Comparison of ENCODE assay signal across 8 cellular contexts in genomic region chr6:136761227-136761922, GRCh38. TPM values are rescaled to one million over a fixed set of nuclear protein-coding genes. Genes with fewer than 3 reads are reported as not detected.
DNase-seq lines count a peak whose midpoint lies in the region; ATAC-seq and TF ChIP-seq lines count a peak whose summit lies in the region.

No MANE protein-coding gene starts in this region.

- H3K36me3 ChIP-seq in A673 (ENCODE audit: insufficient read depth, low read length, poor library complexity, severe bottlenecking) = no peaks in the 10 kb centered on the region
- no peaks in the 10 kb centered on the region for H3K36me3 ChIP-seq in GM23248 (ENCODE audit: low read depth)
- H3K36me3 ChIP-seq in aorta (ENCODE audit: control insufficient read depth in 1 of 2, insufficient read depth in 2 of 2, low read length in 1 of 2) = no peaks in the 10 kb centered on the region

- peak overlapping the region; percentile 30 for H3K4me2 ChIP-seq in GM23248 (ENCODE audit: unreplicated experiment)

- no peaks in the 10 kb centered on the region for H4K20me1 ChIP-seq in GM23248 (ENCODE audit: insufficient read depth)

- CTCF ChIA-PET in A673 (lab: Charles Lee) = no interaction called here

- H3K9me3 Mint-ChIP-seq in activated naive CD8-positive, alpha-beta T cell treated with anti-CD3 and anti-CD28 coated beads, Interleukin-2, amount 10 ng/mL, durations not matched to agents 7 days and 5 days = no peaks in the 10 kb centered on the region

- H3K27me3 Mint-ChIP-seq in activated naive CD8-positive, alpha-beta T cell treated with anti-CD3 and anti-CD28 coated beads, Interleukin-2, amount 10 ng/mL, durations not matched to agents 7 days and 5 days = no peaks in the 10 kb centered on the region

- H3F3A ChIP-seq in GM23248 (ENCODE audit: insufficient read depth) = no peaks in the 10 kb centered on the region

- H3K27me3 ChIP-seq in A673 (replicated peaks; ENCODE audit: insufficient read depth, low read depth, low read length, poor library complexity) (no peaks in the 10 kb centered on the region), GM23248 (replicated peaks; ENCODE audit: insufficient read depth) (no peaks in the 10 kb centered on the region), aorta (ENCODE audit: control insufficient read depth in 1 of 2, insufficient read depth in 2 of 2, low read length in 1 of 2) (no peaks in the 10 kb centered on the region)

- peak; percentile 53 for ATAC-seq in activated naive CD8-positive, alpha-beta T cell treated with anti-CD3 and anti-CD28 coated beads, Interleukin-2, amount 10 ng/mL, durations not matched to agents 7 days and 5 days (ENCODE audit: low read depth)
- ATAC-seq in left lobe of liver = peak; percentile 79
- peak; percentile 85 for ATAC-seq in aorta (ENCODE audit: low FRiP score)
- no peak for ATAC-seq in HG03571 (IDR thresholded peaks at IDR 0.05; ENCODE audit: unreplicated experiment)
- no peak for ATAC-seq in HG03039 (IDR thresholded peaks at IDR 0.05; ENCODE audit: unreplicated experiment)

- H2AFZ ChIP-seq in GM23248 = peak overlapping the region; percentile 51

- H3K79me2 ChIP-seq in GM23248 (ENCODE audit: insufficient read depth) = peaks cover 4% of the 10 kb centered on the region; the same call in 1 of the 2 replicates

- H3K27ac ChIP-seq in A673 (ENCODE audit: low read depth, low read length, poor library complexity, severe bottlenecking) (peak overlapping the region; percentile 13), GM23248 (no peak overlapping the region), aorta (ENCODE audit: low read depth in 1 of 2, low read length in 2 of 2) (peak overlapping the region; percentile 53 to 75)

- 0 out of 2 replicates have a peak overlapping the region, but pooled peaks have one; percentile 17 for H3K9ac ChIP-seq in GM23248

- no peak for TF ChIP-seq CTCF in A673 (conservative IDR thresholded peaks at IDR 0.05; ENCODE audit: low read depth, low read length)

- peak overlapping the region; percentile 71 for H3K27ac Mint-ChIP-seq in activated naive CD8-positive, alpha-beta T cell treated with anti-CD3 and anti-CD28 coated beads, Interleukin-2, amount 10 ng/mL, durations not matched to agents 7 days and 5 days

- in situ Hi-C loops in GM23248 (cut with MboI) = no loop called here

- DNase-seq in A673 (ENCODE audit: low spot score) (peak; percentile 43), GM23248 (peak; percentile 25), left lobe of liver (ENCODE audit: low spot score) (no peak), aorta (no peak), SW480 (ENCODE audit: low spot score) (no peak)
- no peak for DNase-seq in activated naive CD8-positive, alpha-beta T cell treated with anti-CD3 and anti-CD28 coated beads, Interleukin-2, amount 10 ng/mL, durations not matched to agents 7 days and 5 days

- peaks cover 11% of the 10 kb centered on the region for H3K36me3 Mint-ChIP-seq in activated naive CD8-positive, alpha-beta T cell treated with anti-CD3 and anti-CD28 coated beads, Interleukin-2, amount 10 ng/mL, durations not matched to agents 7 days and 5 days

- peak overlapping the region; percentile 72 for H3K4me3 Mint-ChIP-seq in activated naive CD8-positive, alpha-beta T cell treated with anti-CD3 and anti-CD28 coated beads, Interleukin-2, amount 10 ng/mL, durations not matched to agents 7 days and 5 days

- H3K4me3 ChIP-seq in A673 (ENCODE audit: low read depth, low read length, poor library complexity, severe bottlenecking) (no peak overlapping the region), GM23248 (no peak overlapping the region), aorta (ENCODE audit: low read length in 2 of 2) (peak overlapping the region; percentile 10 to 21)

- no peaks in the 10 kb centered on the region for H3K9me3 ChIP-seq in A673 (ENCODE audit: low read depth, low read length, poor library complexity, severe bottlenecking)
- H3K9me3 ChIP-seq in GM23248 (ENCODE audit: low read depth) = no peaks in the 10 kb centered on the region
- H3K9me3 ChIP-seq in aorta (ENCODE audit: control insufficient read depth, low read length) = no peaks in the 10 kb centered on the region

- H3K9me2 ChIP-seq in GM23248 (ENCODE audit: insufficient read depth) = no peaks in the 10 kb centered on the region

- H3K4me1 ChIP-seq in A673 (ENCODE audit: insufficient read depth, low read length, poor library complexity, severe bottlenecking) (peaks cover 28% of the 10 kb centered on the region), GM23248 (ENCODE audit: insufficient read depth) (peaks cover 6% of the 10 kb centered on the region; the same call in 1 of the 2 replicates), aorta (ENCODE audit: control insufficient read depth in 1 of 2, insufficient read depth in 2 of 2, low read length in 2 of 2) (peaks cover 20% of the 10 kb centered on the region in 2 donors)

- peaks cover 54% of the 10 kb centered on the region for H3K4me1 Mint-ChIP-seq in activated naive CD8-positive, alpha-beta T cell treated with anti-CD3 and anti-CD28 coated beads, Interleukin-2, amount 10 ng/mL, durations not matched to agents 7 days and 5 days

- POLR2A ChIA-PET in A673 (lab: Charles Lee; ENCODE audit: low non-redundant PET) = no interaction called here
- POLR2A ChIA-PET in activated naive CD8-positive, alpha-beta T cell treated with anti-CD3 and anti-CD28 coated beads, Interleukin-2, amount 10 ng/mL, durations not matched to agents 7 days and 5 days (lab: Charles Lee) = interaction anchor here (2.1 kb wide), 1 partner anchor 31 kb away, joined by 8 read pairs; the partner anchor contains the start of gene MAP3K5

- intact Hi-C loops in A673 (cut with micrococcal nuclease; ENCODE audit: unreplicated experiment) (no loop called here), aorta (cut with DNase I) (no loop called here)

- WGBS in GM23248 (ENCODE audit: low coverage in 1 of 2, low lambda C conversion rate in 2 of 2, missing lambda C conversion rate in 2 of 2), 2 experiments = 32 to 37% methylated on average over 9 of the region's 9 CpGs
- WGBS in aorta, 2 donors = 1 to 2% methylated on average over 9 of the region's 9 CpGs

- no TSS peak for BruUV-seq in A673 (replicated peaks; lab: Mats Ljungman, UMichigan)

RNA-seq across cellular contexts. Expression of gene MAP3K5, which starts 30.9 kb away (rescaled TPM):
- total RNA-seq in A673 (2021) (4.9 and 5.4 TPM in 2 replicates), left lobe of liver (6.3 TPM), aorta (10 to 100 TPM; 37.6 to 48.4 TPM)
- 3.3 and 4.1 TPM in 2 replicates for total RNA-seq in GM23248 (2014; rRNA removed; shearing (Covaris generic))
- polyA plus RNA-seq in GM23248 (2016; fragmentation: Nextera tagmentation; extraction: Ambion mirVana) (1.1 and 1.4 TPM in 2 replicates), aorta (10 to 100 TPM; 16.2 to 33.7 TPM)
- 10 to 100 TPM; 18.3 to 19.8 TPM for total RNA-seq in activated naive CD8-positive, alpha-beta T cell treated with anti-CD3 and anti-CD28 coated beads, Interleukin-2, amount 10 ng/mL, durations not matched to agents 7 days and 5 days

Comparison
In these comparisons a context has a peak if more than half of its experiments do, and no peak if none do; other contexts are left out.
1. DNase-seq: peak in A673 (single experiment) and GM23248 (single experiment); none in activated naive CD8-positive, alpha-beta T cell treated with anti-CD3 and anti-CD28 coated beads, Interleukin-2, amount 10 ng/mL, durations not matched to agents 7 days and 5 days (single experiment), left lobe of liver (single experiment), aorta (0 of 2) and SW480 (single experiment).
2. H3K4me3 ChIP-seq: peak in aorta (2 of 2); none in A673 (single experiment) and GM23248 (single experiment).
3. ATAC-seq: peak in activated naive CD8-positive, alpha-beta T cell treated with anti-CD3 and anti-CD28 coated beads, Interleukin-2, amount 10 ng/mL, durations not matched to agents 7 days and 5 days (single experiment), left lobe of liver (single experiment) and aorta (single experiment); none in HG03571 (single experiment) and HG03039 (single experiment).